8 cellular contexts compared by ENCODE assay signal in the genomic region with DNA sequence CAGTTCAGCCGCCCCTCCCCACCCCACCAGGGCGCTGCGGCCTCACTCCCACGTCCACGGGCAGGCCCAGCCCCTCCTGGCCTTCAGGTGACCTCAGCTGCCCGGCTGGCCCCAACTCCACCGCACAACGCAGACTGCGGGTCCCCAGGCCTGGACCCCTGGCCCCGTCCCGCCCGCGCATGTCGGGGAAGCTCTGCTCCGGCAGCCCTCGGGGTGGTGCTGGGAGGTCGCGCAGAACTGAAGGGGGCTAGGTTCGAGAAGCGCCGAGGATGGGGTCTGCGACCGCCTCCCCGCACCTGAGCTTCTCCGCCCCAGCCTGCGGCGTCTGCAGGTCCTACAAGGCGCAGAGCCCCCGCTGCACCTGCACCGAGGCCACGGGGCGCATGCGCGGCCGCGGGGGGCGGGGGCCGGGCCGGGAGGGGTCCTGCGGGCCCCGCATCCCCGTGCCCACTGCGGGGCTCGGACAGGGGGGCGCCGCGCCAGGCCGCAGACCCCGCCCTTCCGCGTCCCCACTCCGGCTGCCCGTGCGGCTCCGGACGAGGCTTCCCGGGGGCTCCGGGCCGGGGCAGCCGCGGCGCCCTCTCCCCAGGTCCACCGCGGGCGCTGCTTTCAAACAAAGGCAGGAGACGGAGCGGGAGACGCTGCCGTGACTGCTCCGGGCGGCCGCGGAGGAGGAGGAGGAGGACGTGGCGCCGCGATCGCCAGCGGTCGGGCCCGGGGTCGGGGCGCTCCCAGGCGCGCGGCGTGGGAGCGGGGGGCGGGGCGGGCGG. TPM values are rescaled to one million over a fixed set of nuclear protein-coding genes. Genes with fewer than 3 reads are reported as not detected.
DNase-seq lines count a peak whose midpoint lies in the region; ATAC-seq, FAIRE-seq and TF ChIP-seq lines count a peak whose summit lies in the region.

No MANE protein-coding gene starts in this region.

- H3K4me1 ChIP-seq in BLaER1 treated with 17β-estradiol and CSF1 and Interleukin-3, amounts not matched to agents 10 nM and 100 nM, result peaks cover 0 to 28% (median 18%) of the 10 kb centered on the region in 10 experiments; a peak in 14 of 20 replicates

- H3K27ac Mint-ChIP-seq in nephron progenitor cell, result no peak overlapping the region

- H3K9me3 ChIP-seq in BLaER1 treated with 17β-estradiol and CSF1 and Interleukin-3, amounts not matched to agents 10 nM and 100 nM (replicated peaks in 1 of 11), result no peaks in the 10 kb centered on the region

- H3K27me3 Mint-ChIP-seq in nephron progenitor cell (ENCODE audit: low read depth, poor library complexity), result peaks cover 63% of the 10 kb centered on the region

- H3K36me3 ChIP-seq in BLaER1 treated with 17β-estradiol and CSF1 and Interleukin-3, amounts not matched to agents 10 nM and 100 nM, result peaks cover 0 to 7% (median 4%) of the 10 kb centered on the region in 11 experiments; a peak in 8 of 22 replicates

- H3K4me1 Mint-ChIP-seq in nephron progenitor cell, result no peaks in the 10 kb centered on the region

- H3K27ac ChIP-seq in BLaER1 treated with 17β-estradiol and CSF1 and Interleukin-3, amounts not matched to agents 10 nM and 100 nM, result peak overlapping the region in 7 of 11 experiments; percentile 39 to 66 (median 54); a peak in 10 of 22 replicates

- H3K9me3 Mint-ChIP-seq in nephron progenitor cell, result no peaks in the 10 kb centered on the region

- no peak for FAIRE-seq in HTR-8/SVneo (lab: Jason Lieb, UNC)

- H4K20me1 ChIP-seq in BLaER1 treated with 17β-estradiol and CSF1 and Interleukin-3, amounts not matched to agents 10 nM and 100 nM, result peaks cover 0 to 30% (median 23%) of the 10 kb centered on the region in 11 experiments; a peak in 14 of 22 replicates

- ATAC-seq in GM18870 (IDR thresholded peaks at IDR 0.05; ENCODE audit: unreplicated experiment) (no peak), HG03442 (IDR thresholded peaks at IDR 0.05; ENCODE audit: unreplicated experiment) (no peak)

- H3K9ac ChIP-seq in BLaER1 treated with 17β-estradiol and CSF1 and Interleukin-3, amounts not matched to agents 10 nM and 100 nM, result peak overlapping the region; percentile 57 to 82 (median 75); a peak in 21 of 22 replicates

- no peaks in the 10 kb centered on the region for H3K36me3 Mint-ChIP-seq in nephron progenitor cell (ENCODE audit: low read depth)

- peak overlapping the region; percentile 75 to 90 (median 85) for H3K4me2 ChIP-seq in BLaER1 treated with 17β-estradiol and CSF1 and Interleukin-3, amounts not matched to agents 10 nM and 100 nM

- H3K4me3 Mint-ChIP-seq in nephron progenitor cell, result no peak overlapping the region

- TF ChIP-seq CTCF in nephron progenitor cell (IDR thresholded peaks at IDR 0.05), result no peak

- peak; percentile 33 for DNase-seq in Jurkat, Clone E6-1 (ENCODE audit: low read depth, low spot score)
- DNase-seq in cerebellar cortex (ENCODE audit: low spot score) (peak; percentile 58), nephron progenitor cell (peak; percentile 59), AG20443 (ENCODE audit: low spot score) (no peak), HTR-8/SVneo (ENCODE audit: insufficient read length, low spot score) (no peak)

- H3K27me3 ChIP-seq in BLaER1 treated with 17β-estradiol and CSF1 and Interleukin-3, amounts not matched to agents 10 nM and 100 nM, result peaks cover 40 to 57% (median 46%) of the 10 kb centered on the region in 11 experiments

- peak overlapping the region; percentile 68 to 78 (median 70) for H3K4me3 ChIP-seq in BLaER1 treated with 17β-estradiol and CSF1 and Interleukin-3, amounts not matched to agents 10 nM and 100 nM
- peak overlapping the region; percentile 51 for H3K4me3 ChIP-seq in Jurkat, Clone E6-1 (ENCODE audit: low read length)

RNA-seq across cellular contexts. Expression of a gene that starts 0.7 kb away (rescaled TPM):
- polyA plus RNA-seq in Jurkat, Clone E6-1 (2012; ENCODE audit: insufficient read depth, insufficient read length), result 8.2 TPM

RNA-seq across cellular contexts. Expression of a gene that starts 49.7 kb away (rescaled TPM):
- 44.9 TPM for polyA plus RNA-seq in Jurkat, Clone E6-1 (2012; ENCODE audit: insufficient read depth, insufficient read length)

Comparison
In these comparisons a context has a peak if more than half of its experiments do, and no peak if none do; other contexts are left out.
1. DNase-seq: peak in Jurkat, Clone E6-1 (single experiment), cerebellar cortex (single experiment) and nephron progenitor cell (single experiment); none in AG20443 (single experiment) and HTR-8/SVneo (single experiment).